In the genomic region with DNA sequence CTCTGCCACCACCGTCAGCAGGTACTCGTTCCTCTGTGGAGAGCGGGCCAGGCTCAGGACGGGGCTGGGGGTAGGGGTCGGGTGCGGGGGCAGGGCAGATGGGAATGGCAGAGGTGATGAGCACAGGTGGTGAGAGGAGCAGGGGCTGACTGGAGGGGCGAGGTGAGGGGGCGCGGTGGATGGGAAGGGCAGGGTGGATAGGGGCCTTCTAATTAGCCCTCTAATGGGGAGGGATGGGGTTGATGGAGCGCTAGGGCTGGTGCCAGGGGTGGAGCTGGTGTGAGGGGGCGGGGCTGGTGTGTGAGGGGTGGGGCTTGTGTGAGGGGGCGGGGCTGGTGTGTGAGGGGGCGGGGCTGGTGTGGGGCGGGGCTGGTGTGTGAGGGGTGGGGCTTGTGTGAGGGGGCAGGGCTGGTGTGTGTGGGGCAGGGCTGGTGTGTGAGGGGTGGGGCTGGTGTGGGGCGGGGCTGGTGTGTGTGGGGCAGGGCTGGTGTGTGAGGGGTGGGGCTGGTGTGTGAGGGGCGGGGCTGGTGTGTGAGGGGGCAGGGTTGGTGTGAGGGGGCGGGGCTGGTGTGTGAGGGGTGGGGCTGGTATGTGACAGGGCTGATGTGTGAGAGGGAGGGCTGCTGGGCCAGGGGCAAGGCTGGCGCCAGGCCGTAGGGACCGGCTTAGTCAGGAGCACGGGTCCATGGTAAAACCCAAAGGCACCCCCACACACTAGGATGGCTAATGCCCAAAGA, we compare ENCODE assay signal across 34 cellular contexts. TPM values are rescaled to one million over a fixed set of nuclear protein-coding genes. Genes with fewer than 3 reads are reported as not detected.
DNase-seq lines count a peak whose midpoint lies in the region; ATAC-seq, FAIRE-seq and TF ChIP-seq lines count a peak whose summit lies in the region.
"Had no signal": no experiment of that assay in that cellular context is flagged by ENCODE, and none has a peak within 500 bp of the region (broad histone marks: within the 10 kb centered on the region; RNA-seq: fewer than 3 reads in every experiment).

No MANE protein-coding gene starts in this region.

- 88 to 91% methylated on average over 17 to 21 of the region's 21 CpGs for WGBS in heart right ventricle, 2 donors

- no peaks in the 10 kb centered on the region for H3K9me3 ChIP-seq in heart right ventricle
- H3K9me3 ChIP-seq in RWPE2 (ENCODE audit: severe bottlenecking) = no peaks in the 10 kb centered on the region
- H3K9me3 ChIP-seq: Caco-2, gastrocnemius medialis, stomach had no signal

- H3K4me3 ChIP-seq in heart right ventricle (no peak overlapping the region), RWPE2 (ENCODE audit: severe bottlenecking) (no peak overlapping the region)
- H3K4me3 ChIP-seq: dorsolateral prefrontal cortex, gastrocnemius medialis, hepatocyte, stomach had no signal

- no peaks in the 10 kb centered on the region for H3K36me3 ChIP-seq in heart right ventricle
- H3K36me3 ChIP-seq in RWPE2 (ENCODE audit: low read depth) = no peaks in the 10 kb centered on the region
- H3K36me3 ChIP-seq: gastrocnemius medialis, stomach had no signal

- H3K4me3 Mint-ChIP-seq in type B pancreatic cell = no peak overlapping the region
- H3K4me3 Mint-ChIP-seq: activated naive CD4-positive, alpha-beta T cell treated with anti-CD3 and anti-CD28 coated beads for 36 hours; brain; T-cell had no signal

- DNase-seq in cardiac septum (ENCODE audit: low spot score) = peak; percentile 55
- no peak for DNase-seq in heart right ventricle
- DNase-seq in RWPE2 (ENCODE audit: low spot score) = peak; percentile 43
- DNase-seq in islet precursor cell = peak; percentile 41
- peak; percentile 27 for DNase-seq in type B pancreatic cell (ENCODE audit: extremely low spot score, unreplicated experiment)
- no peak for DNase-seq in hypothalamus (lab: John Stamatoyannopoulos, UW)
- DNase-seq in RCC 7860 (ENCODE audit: low spot score) = no peak
- DNase-seq: activated naive CD4-positive, alpha-beta T cell treated with anti-CD3 and anti-CD28 coated beads for 36 hours; activated T-cell treated with anti-CD3 and anti-CD28 coated beads, Interleukin-2, amount 50 U/mL, for 1 hour; DND-41; gastrocnemius medialis; NCI-H1092 treated with DMSO at 0.1 percent for 48 hours; NCI-H187; NCI-H2171 treated with DMSO at 0.1 percent for 48 hours; NCI-H524; nucleus accumbens; stomach; T-cell; trophoblast cell had no signal

- no peaks in the 10 kb centered on the region for H3K9me3 Mint-ChIP-seq in type B pancreatic cell
- H3K9me3 Mint-ChIP-seq: activated naive CD4-positive, alpha-beta T cell treated with anti-CD3 and anti-CD28 coated beads for 36 hours; T-cell had no signal

- no peaks in the 10 kb centered on the region for H3K4me1 ChIP-seq in heart right ventricle
- no peaks in the 10 kb centered on the region for H3K4me1 ChIP-seq in RWPE2 (ENCODE audit: insufficient read depth, poor library complexity, severe bottlenecking)
- H3K4me1 ChIP-seq: Caco-2, gastrocnemius medialis, stomach had no signal

- ATAC-seq in heart right ventricle (no peak), RWPE2 (ENCODE audit: low read depth) (no peak), HG03196 (IDR thresholded peaks at IDR 0.05; ENCODE audit: unreplicated experiment) (no peak)
- ATAC-seq: gastrocnemius medialis, left lobe of liver, Panc1, T-cell had no signal

- H3K27me3 ChIP-seq in heart right ventricle = peaks cover 0 to 25% (median 0%) of the 10 kb centered on the region in 7 donors
- no peaks in the 10 kb centered on the region for H3K27me3 ChIP-seq in RWPE2 (ENCODE audit: insufficient read depth, poor library complexity, severe bottlenecking)
- H3K27me3 ChIP-seq: hepatocyte had no signal

- H3K36me3 Mint-ChIP-seq in type B pancreatic cell = no peaks in the 10 kb centered on the region
- H3K36me3 Mint-ChIP-seq: brain, T-cell had no signal

- no peaks in the 10 kb centered on the region for H3K27me3 Mint-ChIP-seq in type B pancreatic cell

- FAIRE-seq in RCC 7860 (lab: Jason Lieb, UNC) = no peak
- FAIRE-seq: GM19239 had no signal

- no peak overlapping the region for H3K27ac Mint-ChIP-seq in type B pancreatic cell
- H3K27ac Mint-ChIP-seq: activated naive CD4-positive, alpha-beta T cell treated with anti-CD3 and anti-CD28 coated beads for 36 hours; brain; T-cell had no signal

- no peaks in the 10 kb centered on the region for H3K4me1 Mint-ChIP-seq in type B pancreatic cell (ENCODE audit: unreplicated experiment)
- H3K4me1 Mint-ChIP-seq: T-cell had no signal

- H3K27ac ChIP-seq in heart right ventricle (no peak overlapping the region), RWPE2 (ENCODE audit: poor library complexity, severe bottlenecking) (no peak overlapping the region)
- H3K27ac ChIP-seq: C4-2B, dorsolateral prefrontal cortex, gastrocnemius medialis, hepatocyte, stomach had no signal

- intact Hi-C loops in cardiac septum (cut with DNase I) = no loop called here
- intact Hi-C loops in heart right ventricle (cut with DNase I) = no loop called here

- TF ChIP-seq CTCF in heart right ventricle (IDR thresholded peaks at IDR 0.05) (no peak), RWPE2 (IDR thresholded peaks at IDR 0.05; ENCODE audit: poor library complexity, severe bottlenecking) (no peak), type B pancreatic cell (conservative IDR thresholded peaks at IDR 0.05) (no peak)

RNA-seq across cellular contexts. Expression of gene KRTAP10-1, which starts 5.9 kb away (rescaled TPM):
- total RNA-seq in cardiac septum = not detected
- total RNA-seq in heart right ventricle = not detected
- not detected for polyA plus RNA-seq in heart right ventricle
- not detected in 2 replicates for total RNA-seq in type B pancreatic cell (ENCODE audit: low replicate concordance)
- total RNA-seq: activated CD8-positive, alpha-beta memory T cell treated with anti-CD3 and anti-CD28 coated beads for 36 hours; activated naive CD4-positive, alpha-beta T cell treated with anti-CD3 and anti-CD28 coated beads for 36 hours; Caco-2; cerebellum; gastrocnemius medialis; hepatocyte; left lobe of liver; mesenteric fat pad; pulmonary artery endothelial cell; skeletal muscle tissue; stomach; T-cell had no signal
- polyA plus RNA-seq: AG04450, hepatocyte, stomach had no signal

RNA-seq across cellular contexts. Expression of gene KRTAP10-2, which starts 17.2 kb away (rescaled TPM):
- not detected for total RNA-seq in cardiac septum
- not detected for total RNA-seq in heart right ventricle
- polyA plus RNA-seq in heart right ventricle = not detected
- not detected in 2 replicates for total RNA-seq in type B pancreatic cell (ENCODE audit: low replicate concordance)
- total RNA-seq: activated CD8-positive, alpha-beta memory T cell treated with anti-CD3 and anti-CD28 coated beads for 36 hours; activated naive CD4-positive, alpha-beta T cell treated with anti-CD3 and anti-CD28 coated beads for 36 hours; Caco-2; cerebellum; gastrocnemius medialis; hepatocyte; left lobe of liver; mesenteric fat pad; pulmonary artery endothelial cell; skeletal muscle tissue; stomach; T-cell had no signal
- polyA plus RNA-seq: AG04450, hepatocyte, stomach had no signal

RNA-seq across cellular contexts. Expression of gene KRTAP10-3, which starts 24.5 kb away (rescaled TPM):
- total RNA-seq in cardiac septum (not detected), heart right ventricle (not detected), type B pancreatic cell (ENCODE audit: low replicate concordance) (not detected in 2 replicates)
- not detected for polyA plus RNA-seq in heart right ventricle
- total RNA-seq: activated CD8-positive, alpha-beta memory T cell treated with anti-CD3 and anti-CD28 coated beads for 36 hours; activated naive CD4-positive, alpha-beta T cell treated with anti-CD3 and anti-CD28 coated beads for 36 hours; Caco-2; cerebellum; gastrocnemius medialis; hepatocyte; left lobe of liver; mesenteric fat pad; pulmonary artery endothelial cell; skeletal muscle tissue; stomach; T-cell had no signal
- polyA plus RNA-seq: AG04450, hepatocyte, stomach had no signal

RNA-seq across cellular contexts. Expression of gene KRTAP10-4, which starts 39.5 kb away (rescaled TPM):
- total RNA-seq in cardiac septum (not detected), heart right ventricle (not detected), type B pancreatic cell (ENCODE audit: low replicate concordance) (not detected in 2 replicates)
- polyA plus RNA-seq in heart right ventricle = not detected
- total RNA-seq: activated CD8-positive, alpha-beta memory T cell treated with anti-CD3 and anti-CD28 coated beads for 36 hours; activated naive CD4-positive, alpha-beta T cell treated with anti-CD3 and anti-CD28 coated beads for 36 hours; Caco-2; cerebellum; dorsolateral prefrontal cortex; gastrocnemius medialis; hepatocyte; left lobe of liver; mesenteric fat pad; pulmonary artery endothelial cell; skeletal muscle tissue; stomach; T-cell had no signal
- polyA plus RNA-seq: AG04450, hepatocyte, stomach had no signal

RNA-seq across cellular contexts. Expression of gene KRTAP10-5, which starts 46.3 kb away (rescaled TPM):
- total RNA-seq in cardiac septum (not detected), heart right ventricle (not detected), type B pancreatic cell (ENCODE audit: low replicate concordance) (not detected in 2 replicates)
- polyA plus RNA-seq in heart right ventricle = not detected
- total RNA-seq: activated CD8-positive, alpha-beta memory T cell treated with anti-CD3 and anti-CD28 coated beads for 36 hours; activated naive CD4-positive, alpha-beta T cell treated with anti-CD3 and anti-CD28 coated beads for 36 hours; Caco-2; cerebellum; dorsolateral prefrontal cortex; gastrocnemius medialis; hepatocyte; left lobe of liver; mesenteric fat pad; pulmonary artery endothelial cell; skeletal muscle tissue; stomach; T-cell had no signal
- polyA plus RNA-seq: AG04450, hepatocyte had no signal

Comparison
In these comparisons a context has a peak if more than half of its experiments do, and no peak if none do; other contexts are left out.
1. DNase-seq: peak in cardiac septum (single experiment), RWPE2 (single experiment), islet precursor cell (single experiment) and type B pancreatic cell (single experiment); none in heart right ventricle (0 of 2), hypothalamus (0 of 51) and RCC 7860 (single experiment).